ENCODE assay signal across 39 cellular contexts in the genomic region with DNA sequence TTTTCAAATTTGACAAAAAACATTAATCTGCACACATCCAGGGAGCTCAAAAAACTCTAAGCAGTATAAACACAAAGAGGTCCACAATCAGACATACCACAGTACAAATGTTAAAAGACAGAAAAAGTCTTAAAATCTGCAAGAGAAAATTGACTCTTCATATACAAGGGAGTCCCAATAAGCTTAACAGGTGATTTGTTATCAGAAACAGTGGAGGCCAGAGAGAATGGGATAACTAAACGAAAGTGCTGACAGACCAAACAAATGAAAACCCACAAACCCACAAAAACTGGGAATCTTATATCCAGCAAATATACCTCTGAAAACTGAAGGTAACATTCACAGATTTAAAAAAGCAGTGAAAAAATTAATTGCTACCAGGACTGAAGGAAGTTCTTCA.
"Had no signal": no experiment of that assay in that cellular context is flagged by ENCODE, and none has a peak within 500 bp of the region (broad histone marks: within the 10 kb centered on the region; RNA-seq: fewer than 3 reads in every experiment).

No MANE protein-coding gene starts in this region.

- H3K27ac ChIP-seq: adrenal gland, ascending aorta, body of pancreas, brain microvascular endothelial cell, breast epithelium, cardiac muscle cell had no signal

- H3K27me3 Mint-ChIP-seq: activated naive CD4-positive, alpha-beta T cell treated with anti-CD3 and anti-CD28 coated beads, Interleukin-2, amount 10 ng/mL, durations not matched to agents 7 days and 5 days; activated naive CD4-positive, alpha-beta T cell treated with anti-CD3 and anti-CD28 coated beads, Interleukin-2, amount 50 U/mL, for 24 hours; activated naive CD8-positive, alpha-beta T cell; activated naive CD8-positive, alpha-beta T cell treated with anti-CD3 and anti-CD28 coated beads for 36 hours; activated naive CD8-positive, alpha-beta T cell treated with anti-CD3 and anti-CD28 coated beads, Interleukin-2, amount 10 ng/mL, durations not matched to agents 7 days and 5 days; activated naive CD8-positive, alpha-beta T cell treated with anti-CD3 and anti-CD28 coated beads, Interleukin-2, amount 50 U/mL, for 24 hours; activated T-helper 17 cell treated with anti-CD3 and anti-CD28 coated beads, Interleukin-2, amount 50 U/mL, for 72 hours; central memory CD8-positive, alpha-beta T cell had no signal

- H3K27ac Mint-ChIP-seq: activated naive CD4-positive, alpha-beta T cell treated with anti-CD3 and anti-CD28 coated beads for 36 hours; activated naive CD4-positive, alpha-beta T cell treated with anti-CD3 and anti-CD28 coated beads, Interleukin-2, amount 10 ng/mL, durations not matched to agents 7 days and 5 days; activated naive CD4-positive, alpha-beta T cell treated with anti-CD3 and anti-CD28 coated beads, Interleukin-2, amount 50 U/mL, for 24 hours; activated naive CD4-positive, alpha-beta T cell treated with anti-CD3 and anti-CD28 coated beads, Interleukin-2, amount 50 U/mL, for 72 hours; activated naive CD8-positive, alpha-beta T cell; activated naive CD8-positive, alpha-beta T cell treated with anti-CD3 and anti-CD28 coated beads for 36 hours; activated naive CD8-positive, alpha-beta T cell treated with anti-CD3 and anti-CD28 coated beads, Interleukin-2, amount 10 ng/mL, durations not matched to agents 7 days and 5 days; activated naive CD8-positive, alpha-beta T cell treated with anti-CD3 and anti-CD28 coated beads, Interleukin-2, amount 50 U/mL, for 24 hours; activated T-cell treated with anti-CD3 and anti-CD28 coated beads, Interleukin-2, amount 50 U/mL, for 72 hours; activated T-helper 1 cell treated with anti-CD3 and anti-CD28 coated beads, Interleukin-12 subunit alpha, Interleukin-12 subunit beta, Interleukin-2, Interleukin-4 antibody, amounts not matched to agents 30 ng/mL and 10 ng/mL and 1 ng/mL, durations not matched to agents 14 hours and 24 hours and 36 hours; activated T-helper 17 cell treated with anti-CD3 and anti-CD28 coated beads, Interleukin-2, amount 50 U/mL, for 72 hours; activated T-helper 2 cell treated with anti-CD3 and anti-CD28 coated beads, Interferon-gamma antibody, Interleukin-2, Interleukin-4, amounts not matched to agents 10 μg/mL and 5 μg/mL and 100 μg/mL, durations not matched to agents 14 hours and 24 hours and 36 hours; brain had no signal

- H3K4me3 Mint-ChIP-seq: activated naive CD4-positive, alpha-beta T cell treated with anti-CD3 and anti-CD28 coated beads for 36 hours; activated naive CD4-positive, alpha-beta T cell treated with anti-CD3 and anti-CD28 coated beads, Interleukin-2, amount 10 ng/mL, durations not matched to agents 7 days and 5 days; activated naive CD4-positive, alpha-beta T cell treated with anti-CD3 and anti-CD28 coated beads, Interleukin-2, amount 50 U/mL, for 24 hours; activated naive CD8-positive, alpha-beta T cell; activated naive CD8-positive, alpha-beta T cell treated with anti-CD3 and anti-CD28 coated beads for 36 hours; activated naive CD8-positive, alpha-beta T cell treated with anti-CD3 and anti-CD28 coated beads, Interleukin-2, amount 10 ng/mL, durations not matched to agents 7 days and 5 days; activated naive CD8-positive, alpha-beta T cell treated with anti-CD3 and anti-CD28 coated beads, Interleukin-2, amount 50 U/mL, for 24 hours; activated T-cell treated with anti-CD3 and anti-CD28 coated beads, Interleukin-2, amount 50 U/mL, for 4 hours; activated T-cell treated with anti-CD3 and anti-CD28 coated beads, Interleukin-2, amount 50 U/mL, for 72 hours; activated T-helper 1 cell treated with anti-CD3 and anti-CD28 coated beads, Interleukin-12 subunit alpha, Interleukin-12 subunit beta, Interleukin-2, Interleukin-4 antibody, amounts not matched to agents 30 ng/mL and 10 ng/mL and 1 ng/mL, durations not matched to agents 14 hours and 24 hours and 36 hours; activated T-helper 17 cell treated with anti-CD3 and anti-CD28 coated beads, Interleukin-2, amount 50 U/mL, for 72 hours; brain; central memory CD8-positive, alpha-beta T cell had no signal

- H3K36me3 ChIP-seq: adrenal gland, ascending aorta, brain microvascular endothelial cell, breast epithelium, cardiac muscle cell had no signal

- FAIRE-seq: astrocyte, bronchial epithelial cell, colon had no signal

- ATAC-seq: activated naive CD4-positive, alpha-beta T cell treated with anti-CD3 and anti-CD28 coated beads, Interleukin-2, amount 50 U/mL, for 72 hours; activated naive CD8-positive, alpha-beta T cell treated with anti-CD3 and anti-CD28 coated beads, Interleukin-2, amount 50 U/mL, for 24 hours; activated T-cell treated with anti-CD3 and anti-CD28 coated beads, Interleukin-2, amount 50 U/mL, for 4 hours; activated T-cell treated with anti-CD3 and anti-CD28 coated beads, Interleukin-2, amount 50 U/mL, for 72 hours; activated T-helper 17 cell treated with anti-CD3 and anti-CD28 coated beads, Interleukin-2, amount 50 U/mL, for 72 hours; body of pancreas had no signal

- H3K4me3 ChIP-seq: adrenal gland, ascending aorta, body of pancreas, breast epithelium, cardiac muscle cell had no signal

- H3K27me3 ChIP-seq: adrenal gland, ascending aorta, body of pancreas, brain microvascular endothelial cell, breast epithelium, cardiac muscle cell had no signal

- DNase-seq: activated effector memory CD4-positive, alpha-beta T cell treated with anti-CD3 and anti-CD28 coated beads, Interleukin-2, amount 50 U/mL, for 16 hours; activated effector memory CD4-positive, alpha-beta T cell treated with Interleukin-2 at 50 U/mL for 16 hours; activated gamma-delta T cell; activated gamma-delta T cell treated with Interleukin-2 at 50 U/mL for 16 hours; activated naive CD4-positive, alpha-beta T cell; activated naive CD4-positive, alpha-beta T cell treated with anti-CD3 and anti-CD28 coated beads for 36 hours; activated naive CD4-positive, alpha-beta T cell treated with anti-CD3 and anti-CD28 coated beads, Interleukin-2, amount 10 ng/mL, durations not matched to agents 7 days and 5 days; activated naive CD4-positive, alpha-beta T cell treated with anti-CD3 and anti-CD28 coated beads, Interleukin-2, amount 50 U/mL, for 16 hours; activated naive CD4-positive, alpha-beta T cell treated with Interleukin-2 at 50 U/mL for 16 hours; activated naive CD8-positive, alpha-beta T cell treated with anti-CD3 and anti-CD28 coated beads for 36 hours; activated naive CD8-positive, alpha-beta T cell treated with anti-CD3 and anti-CD28 coated beads, Interleukin-2, amount 10 ng/mL, durations not matched to agents 7 days and 5 days; activated naive CD8-positive, alpha-beta T cell treated with anti-CD3 and anti-CD28 coated beads, Interleukin-2, amount 50 U/mL, for 24 hours; activated T-cell treated with anti-CD3 and anti-CD28 coated beads, Interleukin-2, amount 50 U/mL, for 4 hours; activated T-cell treated with anti-CD3 and anti-CD28 coated beads, Interleukin-2, amount 50 U/mL, for 48 hours; activated T-cell treated with anti-CD3 and anti-CD28 coated beads, Interleukin-2, amount 50 U/mL, for 72 hours; adrenal gland; amniotic stem cell; amygdala; anterior cingulate cortex; aorta; body of pancreas; brain microvascular endothelial cell; caudate nucleus; central memory CD4-positive, alpha-beta T cell; cerebellar nuclear complex had no signal

- H3K4me1 Mint-ChIP-seq: activated naive CD4-positive, alpha-beta T cell treated with anti-CD3 and anti-CD28 coated beads, Interleukin-2, amount 10 ng/mL, durations not matched to agents 7 days and 5 days; activated naive CD4-positive, alpha-beta T cell treated with anti-CD3 and anti-CD28 coated beads, Interleukin-2, amount 50 U/mL, for 24 hours; activated naive CD8-positive, alpha-beta T cell treated with anti-CD3 and anti-CD28 coated beads for 36 hours; activated naive CD8-positive, alpha-beta T cell treated with anti-CD3 and anti-CD28 coated beads, Interleukin-2, amount 10 ng/mL, durations not matched to agents 7 days and 5 days; activated naive CD8-positive, alpha-beta T cell treated with anti-CD3 and anti-CD28 coated beads, Interleukin-2, amount 50 U/mL, for 24 hours; activated T-helper 17 cell treated with anti-CD3 and anti-CD28 coated beads, Interleukin-2, amount 50 U/mL, for 72 hours; brain; central memory CD8-positive, alpha-beta T cell had no signal

- H3K4me1 ChIP-seq: adrenal gland, ascending aorta, body of pancreas, breast epithelium had no signal

- H3K36me3 Mint-ChIP-seq: activated naive CD4-positive, alpha-beta T cell treated with anti-CD3 and anti-CD28 coated beads, Interleukin-2, amount 10 ng/mL, durations not matched to agents 7 days and 5 days; activated naive CD4-positive, alpha-beta T cell treated with anti-CD3 and anti-CD28 coated beads, Interleukin-2, amount 50 U/mL, for 24 hours; activated naive CD8-positive, alpha-beta T cell treated with anti-CD3 and anti-CD28 coated beads for 36 hours; activated naive CD8-positive, alpha-beta T cell treated with anti-CD3 and anti-CD28 coated beads, Interleukin-2, amount 10 ng/mL, durations not matched to agents 7 days and 5 days had no signal
